1 cellular context compared by ENCODE assay signal in the genomic region with DNA sequence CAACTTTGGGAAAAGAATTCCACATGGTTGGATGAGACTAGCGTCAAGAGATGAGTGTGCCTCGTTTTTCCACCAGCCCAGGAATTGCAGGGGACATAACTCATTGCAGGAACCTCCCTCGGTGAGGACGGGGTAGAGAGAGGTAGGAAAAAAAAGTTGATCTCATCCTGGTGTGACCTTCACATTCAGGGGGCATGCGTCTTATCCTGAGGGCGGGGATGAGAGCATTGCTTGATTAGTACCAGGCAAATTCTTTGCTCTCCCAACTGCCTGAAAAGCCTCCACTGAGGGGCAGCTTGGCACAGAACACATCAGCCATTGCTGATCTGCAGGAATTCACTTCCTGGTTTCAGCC.
TF ChIP-seq lines count a peak whose summit lies in the region.

No MANE protein-coding gene starts in this region.

TF ChIP-seq in HEK293, 187 proteins besides CTCF, POLR2A, EP300 and RAD21 (continued from another document):
- TF ChIP-seq, protein P1, sequence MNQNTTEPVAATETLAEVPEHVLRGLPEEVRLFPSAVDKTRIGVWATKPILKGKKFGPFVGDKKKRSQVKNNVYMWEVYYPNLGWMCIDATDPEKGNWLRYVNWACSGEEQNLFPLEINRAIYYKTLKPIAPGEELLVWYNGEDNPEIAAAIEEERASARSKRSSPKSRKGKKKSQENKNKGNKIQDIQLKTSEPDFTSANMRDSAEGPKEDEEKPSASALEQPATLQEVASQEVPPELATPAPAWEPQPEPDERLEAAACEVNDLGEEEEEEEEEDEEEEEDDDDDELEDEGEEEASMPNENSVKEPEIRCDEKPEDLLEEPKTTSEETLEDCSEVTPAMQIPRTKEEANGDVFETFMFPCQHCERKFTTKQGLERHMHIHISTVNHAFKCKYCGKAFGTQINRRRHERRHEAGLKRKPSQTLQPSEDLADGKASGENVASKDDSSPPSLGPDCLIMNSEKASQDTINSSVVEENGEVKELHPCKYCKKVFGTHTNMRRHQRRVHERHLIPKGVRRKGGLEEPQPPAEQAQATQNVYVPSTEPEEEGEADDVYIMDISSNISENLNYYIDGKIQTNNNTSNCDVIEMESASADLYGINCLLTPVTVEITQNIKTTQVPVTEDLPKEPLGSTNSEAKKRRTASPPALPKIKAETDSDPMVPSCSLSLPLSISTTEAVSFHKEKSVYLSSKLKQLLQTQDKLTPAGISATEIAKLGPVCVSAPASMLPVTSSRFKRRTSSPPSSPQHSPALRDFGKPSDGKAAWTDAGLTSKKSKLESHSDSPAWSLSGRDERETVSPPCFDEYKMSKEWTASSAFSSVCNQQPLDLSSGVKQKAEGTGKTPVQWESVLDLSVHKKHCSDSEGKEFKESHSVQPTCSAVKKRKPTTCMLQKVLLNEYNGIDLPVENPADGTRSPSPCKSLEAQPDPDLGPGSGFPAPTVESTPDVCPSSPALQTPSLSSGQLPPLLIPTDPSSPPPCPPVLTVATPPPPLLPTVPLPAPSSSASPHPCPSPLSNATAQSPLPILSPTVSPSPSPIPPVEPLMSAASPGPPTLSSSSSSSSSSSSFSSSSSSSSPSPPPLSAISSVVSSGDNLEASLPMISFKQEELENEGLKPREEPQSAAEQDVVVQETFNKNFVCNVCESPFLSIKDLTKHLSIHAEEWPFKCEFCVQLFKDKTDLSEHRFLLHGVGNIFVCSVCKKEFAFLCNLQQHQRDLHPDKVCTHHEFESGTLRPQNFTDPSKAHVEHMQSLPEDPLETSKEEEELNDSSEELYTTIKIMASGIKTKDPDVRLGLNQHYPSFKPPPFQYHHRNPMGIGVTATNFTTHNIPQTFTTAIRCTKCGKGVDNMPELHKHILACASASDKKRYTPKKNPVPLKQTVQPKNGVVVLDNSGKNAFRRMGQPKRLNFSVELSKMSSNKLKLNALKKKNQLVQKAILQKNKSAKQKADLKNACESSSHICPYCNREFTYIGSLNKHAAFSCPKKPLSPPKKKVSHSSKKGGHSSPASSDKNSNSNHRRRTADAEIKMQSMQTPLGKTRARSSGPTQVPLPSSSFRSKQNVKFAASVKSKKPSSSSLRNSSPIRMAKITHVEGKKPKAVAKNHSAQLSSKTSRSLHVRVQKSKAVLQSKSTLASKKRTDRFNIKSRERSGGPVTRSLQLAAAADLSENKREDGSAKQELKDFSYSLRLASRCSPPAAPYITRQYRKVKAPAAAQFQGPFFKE (tag by site-specific recombination; IDR thresholded peaks at IDR 0.05; ENCODE audit: borderline replicate concordance): no peak
- TF ChIP-seq SP2 (tag by site-specific recombination; IDR thresholded peaks at IDR 0.05): 0 out of 2 replicates have a peak, but pooled peaks have one; percentile 26
- TF ChIP-seq, protein P2, sequence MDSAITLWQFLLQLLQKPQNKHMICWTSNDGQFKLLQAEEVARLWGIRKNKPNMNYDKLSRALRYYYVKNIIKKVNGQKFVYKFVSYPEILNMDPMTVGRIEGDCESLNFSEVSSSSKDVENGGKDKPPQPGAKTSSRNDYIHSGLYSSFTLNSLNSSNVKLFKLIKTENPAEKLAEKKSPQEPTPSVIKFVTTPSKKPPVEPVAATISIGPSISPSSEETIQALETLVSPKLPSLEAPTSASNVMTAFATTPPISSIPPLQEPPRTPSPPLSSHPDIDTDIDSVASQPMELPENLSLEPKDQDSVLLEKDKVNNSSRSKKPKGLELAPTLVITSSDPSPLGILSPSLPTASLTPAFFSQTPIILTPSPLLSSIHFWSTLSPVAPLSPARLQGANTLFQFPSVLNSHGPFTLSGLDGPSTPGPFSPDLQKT (IDR thresholded peaks at IDR 0.05; ENCODE audit: borderline replicate concordance, low read depth, low read length): no peak
